In the genomic region with DNA sequence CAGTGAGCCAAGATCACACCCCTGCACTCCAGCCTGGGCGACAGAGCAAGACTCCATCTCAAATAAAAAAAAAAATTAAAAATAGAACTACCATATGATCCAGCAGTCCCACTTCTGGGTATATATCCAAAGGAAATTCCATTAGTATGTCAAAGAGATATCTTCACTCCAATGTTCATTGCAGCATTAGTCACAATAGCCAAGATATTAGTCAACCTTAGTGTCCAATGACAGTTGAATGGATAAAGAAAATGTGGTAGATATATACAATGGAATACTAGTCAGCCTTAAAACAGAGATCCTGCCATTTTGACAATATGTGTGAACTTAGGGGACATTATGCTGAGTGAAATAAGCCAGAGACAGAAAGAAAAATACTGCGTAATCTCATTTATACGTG, we compare ENCODE assay signal across 23 cellular contexts. TPM values are rescaled to one million over a fixed set of nuclear protein-coding genes. Genes with fewer than 3 reads are reported as not detected.
DNase-seq lines count a peak whose midpoint lies in the region; ATAC-seq and TF ChIP-seq lines count a peak whose summit lies in the region.
"Had no signal": no experiment of that assay in that cellular context is flagged by ENCODE, and none has a peak within 500 bp of the region (broad histone marks: within the 10 kb centered on the region; RNA-seq: fewer than 3 reads in every experiment).

No MANE protein-coding gene starts in this region.

- H3K9me3 Mint-ChIP-seq in type B pancreatic cell, result no peaks in the 10 kb centered on the region
- H3K9me3 Mint-ChIP-seq: HFFc6 had no signal

- H3K27ac ChIP-seq in foreskin keratinocyte, result no peak overlapping the region
- H3K27ac ChIP-seq: SJCRH30 had no signal

- ATAC-seq in foreskin keratinocyte, result peak; percentile 60
- ATAC-seq in GM19324 (IDR thresholded peaks at IDR 0.05; ENCODE audit: low FRiP score, unreplicated experiment), result no peak
- ATAC-seq in HG02642 (IDR thresholded peaks at IDR 0.05; ENCODE audit: poor library complexity, unreplicated experiment), result no peak
- ATAC-seq: SK-N-SH treated with all-trans-retinoic acid at 6 μM for 48 hours had no signal

- no peaks in the 10 kb centered on the region for H3K27me3 ChIP-seq in foreskin keratinocyte
- H3K27me3 ChIP-seq: SJCRH30 had no signal

- TF ChIP-seq CTCF in cardiac fibroblast (IDR thresholded peaks at IDR 0.05; ENCODE audit: low read depth, low read length) (no peak), foreskin keratinocyte (conservative IDR thresholded peaks at IDR 0.05) (no peak), type B pancreatic cell (conservative IDR thresholded peaks at IDR 0.05) (no peak)

- no peak overlapping the region for H3K4me3 Mint-ChIP-seq in type B pancreatic cell
- H3K4me3 Mint-ChIP-seq: HFFc6 had no signal

- H3K4me1 ChIP-seq in foreskin keratinocyte, result no peaks in the 10 kb centered on the region
- H3K4me1 ChIP-seq: HAP-1, SJCRH30 had no signal

- no peak overlapping the region for H3K4me3 ChIP-seq in cardiac fibroblast (replicated peaks in 1 of 2; ENCODE audit: low read depth in 2 of 2, low read length in 2 of 2)
- H3K4me3 ChIP-seq: HAP-1, SJCRH30 had no signal

- DNase-seq in EH (ENCODE audit: low read depth) (peak; percentile 63), M059J (ENCODE audit: low read depth) (peak; percentile 36), cardiac fibroblast (ENCODE audit: low read depth in 2 of 2) (peak; percentile 9 to 66), foreskin keratinocyte (peak in 1 of 2 donors; percentile 14), AML-193 (lab: John Stamatoyannopoulos, UW) (no peak), type B pancreatic cell (ENCODE audit: extremely low spot score, unreplicated experiment) (no peak)
- DNase-seq: 8988T, ACHN, Calu3, DMS79 treated with DMSO at 0.1 percent for 48 hours, GOT3, HFFc6, NCI-H1092, NCI-H1436, NCI-H187 treated with DMSO at 0.1 percent for 48 hours, NCI-H2171 treated with DMSO at 0.1 percent for 48 hours, NCI-H524, NCI-H774 had no signal

- H3K36me3 Mint-ChIP-seq in type B pancreatic cell, result no peaks in the 10 kb centered on the region

- no peaks in the 10 kb centered on the region for H3K4me1 Mint-ChIP-seq in type B pancreatic cell (ENCODE audit: unreplicated experiment)

- H3K27ac Mint-ChIP-seq in type B pancreatic cell, result no peak overlapping the region
- H3K27ac Mint-ChIP-seq: HFFc6 had no signal

- H3K27me3 Mint-ChIP-seq in type B pancreatic cell, result peaks cover 7% of the 10 kb centered on the region

RNA-seq across cellular contexts. Expression of gene C4orf46, which starts 49.4 kb away (rescaled TPM):
- 20.9 and 34.6 TPM in 2 replicates for total RNA-seq in M059J (2014; rRNA removed; shearing (Covaris generic))
- total RNA-seq in foreskin keratinocyte, result 13.4 and 14.9 TPM in 2 replicates
- 6.7 and 7.9 TPM in 2 replicates for polyA plus RNA-seq in foreskin keratinocyte
- total RNA-seq in type B pancreatic cell (ENCODE audit: low replicate concordance), result 9.2 and 17.5 TPM in 2 replicates

RNA-seq across cellular contexts. Expression of gene ETFDH, which starts 49.8 kb away (rescaled TPM):
- total RNA-seq in M059J (2014; rRNA removed; shearing (Covaris generic)), result 11.8 and 17.2 TPM in 2 replicates
- total RNA-seq in foreskin keratinocyte, result 10.9 and 12.4 TPM in 2 replicates
- polyA plus RNA-seq in foreskin keratinocyte, result 9.5 and 10.8 TPM in 2 replicates
- total RNA-seq in type B pancreatic cell (ENCODE audit: low replicate concordance), result 32.5 and 42.2 TPM in 2 replicates

Comparison
In these comparisons a context has a peak if more than half of its experiments do, and no peak if none do; other contexts are left out.
1. DNase-seq: peak in EH (single experiment), M059J (single experiment) and cardiac fibroblast (2 of 2); none in AML-193 (0 of 2) and type B pancreatic cell (single experiment).